In genomic region chr19:13100871-13101589, GRCh38 we compare ENCODE assay signal across 1 cellular context.
A peak's percentile ranks its signal among the peaks of the same experiment; 100 is the strongest.
TF ChIP-seq lines count a peak whose summit lies in the region.

No MANE protein-coding gene starts in this region.

TF ChIP-seq in K562, 482 proteins besides CTCF, POLR2A, EP300 and RAD21 (continued from another document and continues in another):
- TF ChIP-seq ZNF407 (IDR thresholded peaks at IDR 0.05; ENCODE audit: low read depth) (no peak), ESRRA (IDR thresholded peaks at IDR 0.05; ENCODE audit: borderline replicate concordance, low read depth) (no peak), TCF15 (CRISPR knock-in tag; IDR thresholded peaks at IDR 0.05) (no peak), FIP1L1 (IDR thresholded peaks at IDR 0.05; ENCODE audit: low read depth, low read length, poor library complexity, severe bottlenecking) (no peak), MAX (CRISPR knock-in tag; IDR thresholded peaks at IDR 0.05) (no peak), BRCA1 (IDR thresholded peaks at IDR 0.05) (no peak), BRCA1 (CRISPR knock-in tag; IDR thresholded peaks at IDR 0.05) (no peak), NR3C1 (CRISPR knock-in tag; IDR thresholded peaks at IDR 0.05) (no peak), ZNF79 (CRISPR knock-in tag; IDR thresholded peaks at IDR 0.05; ENCODE audit: low read depth) (no peak), CCNT2 (IDR thresholded peaks at IDR 0.05; ENCODE audit: borderline replicate concordance, extremely low read depth, insufficient read length, low read depth, low read length) (no peak), ZNF124 (CRISPR knock-in tag; IDR thresholded peaks at IDR 0.05) (no peak), HOXB6 (CRISPR knock-in tag; IDR thresholded peaks at IDR 0.05; ENCODE audit: borderline replicate concordance) (no peak), ZNF668 (CRISPR knock-in tag; IDR thresholded peaks at IDR 0.05) (no peak), RBFOX2 (IDR thresholded peaks at IDR 0.05; ENCODE audit: low read depth, low read length) (peak; percentile 67), ZNF507 (tag; conservative IDR thresholded peaks at IDR 0.05) (no peak), ZNF277 (CRISPR knock-in tag; IDR thresholded peaks at IDR 0.05; ENCODE audit: borderline replicate concordance) (no peak), HDGF (IDR thresholded peaks at IDR 0.05) (no peak), POLR2H (tag; IDR thresholded peaks at IDR 0.05; ENCODE audit: low read depth) (no peak), CBFA2T2 (conservative IDR thresholded peaks at IDR 0.05) (no peak), GTF2A2 (tag; IDR thresholded peaks at IDR 0.05) (no peak), SMARCC2 (IDR thresholded peaks at IDR 0.05; ENCODE audit: low read depth) (no peak), U2AF2 (optimal IDR thresholded peaks at IDR 0.05; ENCODE audit: low read depth, low read length) (no peak), ZNF586 (CRISPR knock-in tag; conservative IDR thresholded peaks at IDR 0.05) (no peak), TFE3 (CRISPR knock-in tag; IDR thresholded peaks at IDR 0.05) (no peak), CBX2 (IDR thresholded peaks at IDR 0.05; ENCODE audit: insufficient read depth, low read length, poor library complexity, severe bottlenecking) (no peak), IRF1 (CRISPR knock-in tag; IDR thresholded peaks at IDR 0.05; ENCODE audit: borderline replicate concordance) (no peak), GATA2 (CRISPR knock-in tag; IDR thresholded peaks at IDR 0.05) (no peak), MYNN (IDR thresholded peaks at IDR 0.05) (0 out of 2 replicates have a peak, but pooled peaks have one; percentile 20), MYNN (CRISPR knock-in tag; IDR thresholded peaks at IDR 0.05) (no peak), ZNF41 (CRISPR knock-in tag; conservative IDR thresholded peaks at IDR 0.05) (no peak), ZHX1 (conservative IDR thresholded peaks at IDR 0.05; ENCODE audit: low read length) (no peak), TOE1 (IDR thresholded peaks at IDR 0.05; ENCODE audit: borderline replicate concordance) (no peak), TOE1 (CRISPR knock-in tag; IDR thresholded peaks at IDR 0.05; ENCODE audit: borderline replicate concordance, low read depth) (no peak), ARID3B (CRISPR knock-in tag; IDR thresholded peaks at IDR 0.05; ENCODE audit: borderline replicate concordance) (no peak), USF2 (CRISPR knock-in tag; IDR thresholded peaks at IDR 0.05) (no peak), PPARD (CRISPR knock-in tag; IDR thresholded peaks at IDR 0.05) (no peak), CBX1 (IDR thresholded peaks at IDR 0.05; ENCODE audit: low read depth) (no peak), BDP1 (IDR thresholded peaks at IDR 0.05; ENCODE audit: insufficient read depth, insufficient read length) (no peak), MAZ (CRISPR knock-in tag; conservative IDR thresholded peaks at IDR 0.05 in 1 of 2, IDR thresholded peaks at IDR 0.05 in 1 of 2) (peak in 1 of 2 experiments; percentile 62; a peak in 2 of 4 replicates), ZNF239 (CRISPR knock-in tag; IDR thresholded peaks at IDR 0.05) (no peak), NFXL1 (CRISPR knock-in tag; IDR thresholded peaks at IDR 0.05) (no peak), FOXA1 (IDR thresholded peaks at IDR 0.05; ENCODE audit: borderline replicate concordance) (no peak), DPF2 (IDR thresholded peaks at IDR 0.05) (no peak), PREB (CRISPR knock-in tag; IDR thresholded peaks at IDR 0.05) (no peak)
